ENCODE assay signal across 25 cellular contexts in the genomic region with DNA sequence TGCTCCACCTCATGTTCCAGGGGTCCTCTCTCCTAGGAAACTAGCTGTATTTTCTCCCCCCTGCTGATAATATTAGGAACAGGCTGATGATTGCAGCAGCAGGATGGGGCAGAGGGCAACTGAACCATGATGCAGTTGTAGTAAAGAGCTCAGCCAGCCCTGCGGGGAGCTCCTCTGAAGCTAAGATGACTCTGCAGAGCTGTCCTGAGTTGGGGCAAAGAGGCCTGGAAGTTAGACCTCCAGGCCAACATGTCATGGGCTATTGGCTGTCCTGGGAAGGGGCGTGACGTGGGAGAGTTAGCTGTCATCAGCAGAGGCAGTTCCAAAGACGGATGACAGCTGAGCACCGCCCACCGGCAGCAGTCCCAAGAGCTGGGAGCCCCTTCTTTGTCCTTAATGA. TPM values are rescaled to one million over a fixed set of nuclear protein-coding genes. Genes with fewer than 3 reads are reported as not detected.
DNase-seq lines count a peak whose midpoint lies in the region; ATAC-seq, FAIRE-seq and TF ChIP-seq lines count a peak whose summit lies in the region.
"Had no signal": no experiment of that assay in that cellular context is flagged by ENCODE, and none has a peak within 500 bp of the region (broad histone marks: within the 10 kb centered on the region; RNA-seq: fewer than 3 reads in every experiment).

No MANE protein-coding gene starts in this region.

- DNase-seq in HepG2 (ENCODE audit: low spot score): no peak
- DNase-seq in right lobe of liver: no peak
- DNase-seq in cerebellar cortex (ENCODE audit: low spot score): peak; percentile 78
- DNase-seq in neural crest cell (ENCODE audit: low read depth, low spot score): no peak
- DNase-seq in NCI-H1436 treated with DMSO at 0.1 percent for 48 hours (lab: John Stamatoyannopoulos, UW): no peak
- DNase-seq in ureter (ENCODE audit: low spot score): no peak
- no peak for DNase-seq in stomach
- DNase-seq: 8988T; Caco-2; CD4-positive, CD25-positive, alpha-beta regulatory T cell; EL; IMR-90; Kasumi-1; MG63; NCI-H1092; NCI-H2081 treated with DMSO at 0.1 percent for 48 hours; NCI-H510A treated with DMSO at 0.1 percent for 48 hours; SHP77 treated with DMSO at 0.1 percent for 48 hours had no signal

- CTCF ChIA-PET in HepG2 (lab: Yijun Ruan, JAX; ENCODE audit: low intra/inter-chr PET ratio, low total read pairs): no interaction called here

- H3K9ac ChIP-seq in HepG2 (ENCODE audit: insufficient read depth, low read depth, low read length): no peak overlapping the region

- ATAC-seq in HepG2: peak; percentile 46
- ATAC-seq in right lobe of liver: no peak
- ATAC-seq in HG02885 (IDR thresholded peaks at IDR 0.05; ENCODE audit: poor library complexity, unreplicated experiment): no peak
- ATAC-seq: SK-N-SH treated with all-trans-retinoic acid at 6 μM for 48 hours had no signal

- H3K4me1 Mint-ChIP-seq in neural crest cell: peaks cover 19% of the 10 kb centered on the region

- no TSS peak for BruUV-seq in HepG2 (replicated peaks; lab: Mats Ljungman, UMichigan)

- H3K27ac ChIP-seq in HepG2 (ENCODE audit: extremely low read length, insufficient read depth, low read length) (no peak overlapping the region), right lobe of liver (no peak overlapping the region), stomach (no peak overlapping the region)
- H3K27ac ChIP-seq: HL-60 had no signal

- intact Hi-C loops in HepG2 (cut with micrococcal nuclease; ENCODE audit: unreplicated experiment): no loop called here
- intact Hi-C loops in right lobe of liver (cut with DNase I): no loop called here
- intact Hi-C loops in stomach (cut with DNase I; ENCODE audit: low total_unique reads): no loop called here

- peaks cover 4% of the 10 kb centered on the region for H3K9me3 Mint-ChIP-seq in neural crest cell
- H3K9me3 Mint-ChIP-seq: CD4-positive, CD25-positive, alpha-beta regulatory T cell had no signal

- H3K4me3 ChIP-seq in HepG2 (replicated peaks in 1 of 3; ENCODE audit: insufficient read depth in 1 of 3, low read depth in 2 of 3, low read length in 3 of 3) (no peak overlapping the region), right lobe of liver (no peak overlapping the region), stomach (no peak overlapping the region)
- H3K4me3 ChIP-seq: MG63 had no signal

- TF ChIP-seq EP300 in HepG2 (IDR thresholded peaks at IDR 0.05; ENCODE audit: low read depth in 2 of 2, low read length in 2 of 2): no peak
- no peak for TF ChIP-seq EP300 in HepG2 (CRISPR knock-in tag; IDR thresholded peaks at IDR 0.05; ENCODE audit: borderline replicate concordance)
- no peak for TF ChIP-seq EP300 in stomach (IDR thresholded peaks at IDR 0.05)

- TF ChIP-seq POLR2A in HepG2 (IDR thresholded peaks at IDR 0.05; ENCODE audit: insufficient read depth in 1 of 2, low read depth in 2 of 2, low read length in 2 of 2): no peak
- no peak for TF ChIP-seq POLR2A in right lobe of liver (IDR thresholded peaks at IDR 0.05)
- TF ChIP-seq POLR2A in stomach (IDR thresholded peaks at IDR 0.05): no peak

- TF ChIP-seq RAD21 in HepG2 (CRISPR knock-in tag; IDR thresholded peaks at IDR 0.05): no peak

- WGBS in HepG2 (ENCODE audit: low lambda C conversion rate): 0% methylated on average over 1 of the region's 6 CpGs
- no CpG with 5 or more reads among the region's 6 CpGs for WGBS in right lobe of liver (ENCODE audit: insufficient coverage, low coverage, low lambda C conversion rate, missing lambda C conversion rate)
- 63 to 92% (median 76%) methylated on average over 3 to 6 of the region's 6 CpGs for WGBS in stomach, 5 donors

- peaks cover 4% of the 10 kb centered on the region for H3K27me3 Mint-ChIP-seq in neural crest cell (ENCODE audit: low read depth)

- H4K20me1 ChIP-seq in HepG2 (ENCODE audit: insufficient read depth, low read length): no peaks in the 10 kb centered on the region

- no peak overlapping the region for H3K4me2 ChIP-seq in HepG2 (ENCODE audit: low read depth, low read length)

- H3K79me2 ChIP-seq in HepG2 (ENCODE audit: insufficient read depth, low read length): no peaks in the 10 kb centered on the region

- H3K4me3 Mint-ChIP-seq in neural crest cell: peak overlapping the region; percentile 17

- H3K4me1 ChIP-seq in HepG2 (ENCODE audit: insufficient read depth, low read length): peaks cover 15% of the 10 kb centered on the region; the same call in 1 of the 2 replicates
- H3K4me1 ChIP-seq in right lobe of liver: no peaks in the 10 kb centered on the region
- H3K4me1 ChIP-seq in stomach: peaks cover 0 to 12% (median 4%) of the 10 kb centered on the region in 4 donors
- H3K4me1 ChIP-seq: Caco-2 had no signal

- peaks cover 4 to 7% of the 10 kb centered on the region in 2 experiments; a peak in 3 of 5 replicates for H3K27me3 ChIP-seq in HepG2 (ENCODE audit: control insufficient read depth in 1 of 2, insufficient read depth in 2 of 2, low read length in 2 of 2)
- H3K27me3 ChIP-seq in right lobe of liver: no peaks in the 10 kb centered on the region
- no peaks in the 10 kb centered on the region for H3K27me3 ChIP-seq in stomach
- H3K27me3 ChIP-seq: MG63 had no signal

- H2AFZ ChIP-seq in HepG2 (ENCODE audit: low read length): no peak overlapping the region

- no peak overlapping the region for H3K27ac Mint-ChIP-seq in neural crest cell (ENCODE audit: unreplicated experiment)
- H3K27ac Mint-ChIP-seq: CD4-positive, CD25-positive, alpha-beta regulatory T cell had no signal

- no peak for FAIRE-seq in HepG2 (lab: Jason Lieb, UNC)
- FAIRE-seq: H54 had no signal

- no peaks in the 10 kb centered on the region for H3K36me3 Mint-ChIP-seq in neural crest cell (ENCODE audit: low read depth)

- POLR2A ChIA-PET in HepG2 (lab: Yijun Ruan, JAX): no interaction called here

- in situ Hi-C loops in HepG2 (cut with HindIII; ENCODE audit: extremely low pct_ligation_motif_present, low pct_unique_long_range_greater_than_20kb): no loop called here

- H3K9me3 ChIP-seq in HepG2 (ENCODE audit: low read length) (no peaks in the 10 kb centered on the region), right lobe of liver (no peaks in the 10 kb centered on the region), stomach (no peaks in the 10 kb centered on the region)
- H3K9me3 ChIP-seq: Caco-2, MG63 had no signal

- TF ChIP-seq CTCF in HepG2 (CRISPR knock-in tag; IDR thresholded peaks at IDR 0.05) (no peak), right lobe of liver (IDR thresholded peaks at IDR 0.05) (no peak), neural crest cell (conservative IDR thresholded peaks at IDR 0.05) (no peak), stomach (IDR thresholded peaks at IDR 0.05) (no peak)

- H3K36me3 ChIP-seq in HepG2 (replicated peaks in 1 of 2; ENCODE audit: control insufficient read depth in 1 of 2, insufficient read depth in 2 of 2, low read length in 2 of 2): no peaks in the 10 kb centered on the region
- no peaks in the 10 kb centered on the region for H3K36me3 ChIP-seq in right lobe of liver
- H3K36me3 ChIP-seq in stomach: no peaks in the 10 kb centered on the region
- H3K36me3 ChIP-seq: MG63 had no signal

RNA-seq across cellular contexts. Expression of gene FBP1, which starts 6.6 kb away (rescaled TPM):
- total RNA-seq in HepG2 (2016; rRNA removed; fragmentation: Illumina TruSeq; extraction: Trizol) (0.28 and 0.29 TPM in 2 replicates), right lobe of liver (100 to 1,000 TPM; 180 to 781 (median 384) TPM), neural crest cell (0.80 and 0.86 TPM in 2 replicates), ureter (231 TPM), stomach (10 to 100 TPM; 10.7 to 89.1 (median 35.1) TPM)
- total RNA-seq in HepG2 (2016; cell fraction: cytosol; rRNA removed; fragmentation: Illumina TruSeq; extraction: Trizol; ENCODE audit: low read depth): not detected in 2 replicates
- not detected in 2 replicates for total RNA-seq in HepG2 (2016; cell fraction: insoluble cytoplasmic fraction; rRNA removed; fragmentation: Illumina TruSeq; extraction: Trizol)
- 0.12 and 0.17 TPM in 2 replicates for total RNA-seq in HepG2 (2016; cell fraction: membrane; rRNA removed; fragmentation: Illumina TruSeq; extraction: Trizol)
- not detected in 2 replicates for total RNA-seq in HepG2 (2016; cell fraction: nucleus; rRNA removed; fragmentation: Illumina TruSeq; extraction: Trizol)
- polyA plus RNA-seq in HepG2 (2011; rRNA removed) (0.22 and 0.53 TPM in 2 replicates), stomach (100 to 1,000 TPM in 1 of 3 donors, 10 to 100 TPM in 2; 48.1 to 122 (median 61.4) TPM)
- polyA plus RNA-seq in HepG2 (2011; cell fraction: cytosol; rRNA removed): 0.17 and 0.32 TPM in 2 replicates
- 0.14 TPM in 2 replicates for polyA plus RNA-seq in HepG2 (2011; cell fraction: nucleus; rRNA removed)
- 0.83 and 1.6 TPM in 2 replicates for polyA plus RNA-seq in HepG2 (2012)
- polyA plus RNA-seq in HepG2 (2016; cell fraction: cytosol; fragmentation: Illumina TruSeq; extraction: Trizol; ENCODE audit: low read depth): 0.16 and 0.26 TPM in 2 replicates
- polyA plus RNA-seq in HepG2 (2016; cell fraction: insoluble cytoplasmic fraction; fragmentation: Illumina TruSeq; extraction: Trizol; ENCODE audit: low read depth): 0.24 TPM in 1 of 2 replicates, not detected in the other
- polyA plus RNA-seq in HepG2 (2016; cell fraction: membrane; fragmentation: Illumina TruSeq; extraction: Trizol; ENCODE audit: low read depth): 0.18 and 0.47 TPM in 2 replicates
- polyA plus RNA-seq in HepG2 (2016; cell fraction: nucleus; fragmentation: Illumina TruSeq; extraction: Trizol; ENCODE audit: insufficient read depth, low read depth): not detected in 2 replicates
- polyA minus RNA-seq in HepG2 (2011; rRNA and poly(A)+ RNA removed; ENCODE audit: low replicate concordance): 0.23 TPM in 1 of 2 replicates, not detected in the other
- polyA minus RNA-seq in HepG2 (2011; cell fraction: cytosol; rRNA and poly(A)+ RNA removed): not detected in 2 replicates
- not detected in 2 replicates for polyA minus RNA-seq in HepG2 (2011; cell fraction: nucleus; rRNA and poly(A)+ RNA removed)
- total RNA-seq: HT1080, IMR-90, RPMI7951 had no signal
- polyA plus RNA-seq: AG04450, IMR-90 had no signal

RNA-seq across cellular contexts. Expression of gene FBP2, which starts 52.3 kb away (rescaled TPM):
- not detected in 2 replicates for total RNA-seq in HepG2 (2016; rRNA removed; fragmentation: Illumina TruSeq; extraction: Trizol)
- not detected in 2 replicates for total RNA-seq in HepG2 (2016; cell fraction: cytosol; rRNA removed; fragmentation: Illumina TruSeq; extraction: Trizol; ENCODE audit: low read depth)
- not detected in 2 replicates for total RNA-seq in HepG2 (2016; cell fraction: insoluble cytoplasmic fraction; rRNA removed; fragmentation: Illumina TruSeq; extraction: Trizol)
- not detected in 2 replicates for total RNA-seq in HepG2 (2016; cell fraction: membrane; rRNA removed; fragmentation: Illumina TruSeq; extraction: Trizol)
- total RNA-seq in HepG2 (2016; cell fraction: nucleus; rRNA removed; fragmentation: Illumina TruSeq; extraction: Trizol): not detected in 2 replicates
- not detected in 2 replicates for polyA plus RNA-seq in HepG2 (2011; rRNA removed)
- polyA plus RNA-seq in HepG2 (2011; cell fraction: cytosol; rRNA removed): not detected in 2 replicates
- not detected in 2 replicates for polyA plus RNA-seq in HepG2 (2011; cell fraction: nucleus; rRNA removed)
- polyA plus RNA-seq in HepG2 (2012): 0.11 TPM in 1 of 2 replicates, not detected in the other
- polyA plus RNA-seq in HepG2 (2016; cell fraction: cytosol; fragmentation: Illumina TruSeq; extraction: Trizol; ENCODE audit: low read depth): not detected in 2 replicates
- polyA plus RNA-seq in HepG2 (2016; cell fraction: insoluble cytoplasmic fraction; fragmentation: Illumina TruSeq; extraction: Trizol; ENCODE audit: low read depth): not detected in 2 replicates
- polyA plus RNA-seq in HepG2 (2016; cell fraction: membrane; fragmentation: Illumina TruSeq; extraction: Trizol; ENCODE audit: low read depth): not detected in 2 replicates
- not detected in 2 replicates for polyA plus RNA-seq in HepG2 (2016; cell fraction: nucleus; fragmentation: Illumina TruSeq; extraction: Trizol; ENCODE audit: insufficient read depth, low read depth)
- polyA minus RNA-seq in HepG2 (2011; rRNA and poly(A)+ RNA removed; ENCODE audit: low replicate concordance): not detected in 2 replicates
- not detected in 2 replicates for polyA minus RNA-seq in HepG2 (2011; cell fraction: cytosol; rRNA and poly(A)+ RNA removed)
- polyA minus RNA-seq in HepG2 (2011; cell fraction: nucleus; rRNA and poly(A)+ RNA removed): not detected in 2 replicates
- total RNA-seq in right lobe of liver: not detected
- total RNA-seq in neural crest cell: not detected in 2 replicates
- total RNA-seq in ureter: 0.29 TPM
- 10 to 100 TPM in 4 of 5 donors, not detected in 1; 15.6 to 86.4 (median 34.7) TPM for total RNA-seq in stomach
- polyA plus RNA-seq in stomach: 10 to 100 TPM; 17.8 to 45.8 (median 22.0) TPM
- total RNA-seq: Caco-2; CD4-positive, CD25-positive, alpha-beta regulatory T cell; HT1080; IMR-90; RPMI7951 had no signal
- polyA plus RNA-seq: AG04450; CD4-positive, CD25-positive, alpha-beta regulatory T cell; IMR-90 had no signal
